ENCODE assay signal across 16 cellular contexts in the genomic region with DNA sequence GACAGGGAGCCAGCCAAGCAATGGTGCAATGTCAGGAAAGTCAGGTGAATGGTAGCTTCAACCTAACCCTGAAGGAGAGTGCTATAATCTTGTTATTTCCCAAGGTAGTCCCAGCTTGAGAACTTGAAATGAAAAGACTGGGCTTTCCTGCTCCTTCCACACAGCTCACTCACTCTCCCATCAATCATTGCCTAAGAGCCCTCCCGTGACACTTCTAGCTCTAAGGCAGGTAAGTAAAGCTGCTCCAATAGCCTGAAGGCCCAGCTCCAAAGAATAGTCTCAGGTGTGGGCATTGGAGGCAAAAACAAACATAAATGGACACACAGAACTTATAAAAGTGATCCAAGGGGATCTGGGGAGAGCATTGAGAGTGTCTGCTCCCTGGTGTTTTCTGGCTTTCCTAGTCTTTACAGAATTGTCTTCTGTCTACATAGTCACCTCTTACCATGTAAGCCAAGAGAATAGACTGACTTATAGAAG.
DNase-seq lines count a peak whose midpoint lies in the region; ATAC-seq and TF ChIP-seq lines count a peak whose summit lies in the region.
"Had no signal": no experiment of that assay in that cellular context is flagged by ENCODE, and none has a peak within 500 bp of the region (broad histone marks: within the 10 kb centered on the region; RNA-seq: fewer than 3 reads in every experiment).

No MANE protein-coding gene starts in this region.

- H3K4me1 ChIP-seq in esophagus muscularis mucosa: no peaks in the 10 kb centered on the region
- H3K4me1 ChIP-seq in foreskin keratinocyte: no peaks in the 10 kb centered on the region
- H3K4me1 ChIP-seq: HAP-1 had no signal

- CTCF ChIA-PET in HEK293T (lab: Yijun Ruan, JAX): no interaction called here

- no peaks in the 10 kb centered on the region for H3K36me3 ChIP-seq in esophagus muscularis mucosa
- H3K36me3 ChIP-seq: HAP-1 had no signal

- no peak overlapping the region for H3K4me3 ChIP-seq in esophagus muscularis mucosa
- H3K4me3 ChIP-seq: A549, HAP-1 had no signal

- no peak for TF ChIP-seq EP300 in esophagus muscularis mucosa (IDR thresholded peaks at IDR 0.05)

- peak overlapping the region; percentile 49; the same call in 1 of the 2 replicates for H3K27ac ChIP-seq in C4-2B
- H3K27ac ChIP-seq in VCaP: peak overlapping the region; percentile 57
- no peak overlapping the region for H3K27ac ChIP-seq in esophagus muscularis mucosa (replicated peaks in 1 of 4)
- H3K27ac ChIP-seq in foreskin keratinocyte: no peak overlapping the region
- H3K27ac ChIP-seq: A549 had no signal

- in situ Hi-C loops in GM13977 (cut with MboI; ENCODE audit: low pct_unique_long_range_greater_than_20kb, low sequenced_read_pairs, unreplicated experiment): no loop called here

- ATAC-seq in foreskin keratinocyte: no peak
- ATAC-seq: A549 had no signal

- DNase-seq in HEK293T (ENCODE audit: extremely low spot score) (no peak), esophagus muscularis mucosa (ENCODE audit: extremely low spot score) (peak; percentile 31), NCI-H1092 treated with DMSO at 0.1 percent for 48 hours (lab: John Stamatoyannopoulos, UW) (no peak), posterior vena cava (ENCODE audit: low spot score) (no peak), foreskin keratinocyte (no peak), GM13977 (ENCODE audit: low spot score) (no peak)
- DNase-seq: 8988T, DMS 273 treated with DMSO at 0.1 percent for 48 hours, DMS79, EL, GF-D8, GOT3 had no signal

- H3K27me3 ChIP-seq in esophagus muscularis mucosa (no peaks in the 10 kb centered on the region), foreskin keratinocyte (no peaks in the 10 kb centered on the region)

- no peaks in the 10 kb centered on the region for H3K9me3 ChIP-seq in esophagus muscularis mucosa
- H3K9me3 ChIP-seq: A549, HAP-1 had no signal

- TF ChIP-seq CTCF in C4-2B (conservative IDR thresholded peaks at IDR 0.05) (no peak), VCaP (conservative IDR thresholded peaks at IDR 0.05) (no peak), esophagus muscularis mucosa (IDR thresholded peaks at IDR 0.05) (no peak), foreskin keratinocyte (conservative IDR thresholded peaks at IDR 0.05) (no peak), GM13977 (IDR thresholded peaks at IDR 0.05; ENCODE audit: extremely low read depth, insufficient read depth, missing control alignments) (no peak)

- intact Hi-C loops in esophagus muscularis mucosa (cut with DNase I) (no loop called here), posterior vena cava (cut with DNase I) (no loop called here)

- POLR2A ChIA-PET in HEK293T (lab: Yijun Ruan, JAX): no interaction called here

- WGBS in esophagus muscularis mucosa: 60% methylated on average over 1 of the region's 1 CpG

- TF ChIP-seq POLR2A in esophagus muscularis mucosa (IDR thresholded peaks at IDR 0.05; ENCODE audit: low read depth): no peak

TF ChIP-seq in HEK293T, 16 proteins besides CTCF, POLR2A, EP300 and RAD21:
- TF ChIP-seq, protein P1, sequence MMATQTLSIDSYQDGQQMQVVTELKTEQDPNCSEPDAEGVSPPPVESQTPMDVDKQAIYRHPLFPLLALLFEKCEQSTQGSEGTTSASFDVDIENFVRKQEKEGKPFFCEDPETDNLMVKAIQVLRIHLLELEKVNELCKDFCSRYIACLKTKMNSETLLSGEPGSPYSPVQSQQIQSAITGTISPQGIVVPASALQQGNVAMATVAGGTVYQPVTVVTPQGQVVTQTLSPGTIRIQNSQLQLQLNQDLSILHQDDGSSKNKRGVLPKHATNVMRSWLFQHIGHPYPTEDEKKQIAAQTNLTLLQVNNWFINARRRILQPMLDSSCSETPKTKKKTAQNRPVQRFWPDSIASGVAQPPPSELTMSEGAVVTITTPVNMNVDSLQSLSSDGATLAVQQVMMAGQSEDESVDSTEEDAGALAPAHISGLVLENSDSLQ (IDR thresholded peaks at IDR 0.05): peak; percentile 32; the same call in 1 of the 2 replicates
- TF ChIP-seq FOXK2 (IDR thresholded peaks at IDR 0.05) (no peak), SP1 (IDR thresholded peaks at IDR 0.05) (no peak)

Comparison
In these comparisons a context has a peak if more than half of its experiments do, and no peak if none do; other contexts are left out.
1. H3K27ac ChIP-seq: peak in C4-2B (single experiment) and VCaP (single experiment); none in esophagus muscularis mucosa (0 of 4) and foreskin keratinocyte (single experiment).